16 cellular contexts compared by ENCODE assay signal in the genomic region with DNA sequence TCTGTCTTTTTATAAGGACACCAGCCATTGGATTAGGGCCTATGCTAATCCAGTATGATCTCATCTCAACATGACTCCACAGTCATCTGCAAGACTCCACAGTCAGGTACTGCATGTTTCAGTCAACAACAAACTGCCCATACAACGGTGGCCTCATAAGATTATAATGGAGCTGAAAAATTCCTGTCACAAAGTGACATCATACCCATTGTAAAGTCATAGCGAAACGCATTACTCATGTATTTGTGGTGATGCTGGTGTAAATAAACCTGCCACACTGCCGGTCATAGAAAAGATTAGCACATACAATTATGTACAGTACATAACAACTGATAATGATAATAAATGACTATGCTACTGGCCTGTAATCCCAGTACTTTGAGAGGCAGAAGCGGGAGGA.
DNase-seq lines count a peak whose midpoint lies in the region; ATAC-seq and TF ChIP-seq lines count a peak whose summit lies in the region.
"Had no signal": no experiment of that assay in that cellular context is flagged by ENCODE, and none has a peak within 500 bp of the region (broad histone marks: within the 10 kb centered on the region; RNA-seq: fewer than 3 reads in every experiment).

No MANE protein-coding gene starts in this region.

- H3K36me3 ChIP-seq in mucosa of descending colon (ENCODE audit: low read depth), result no peaks in the 10 kb centered on the region
- H3K36me3 ChIP-seq: pancreas had no signal

- peaks cover 7% of the 10 kb centered on the region for H3K4me1 ChIP-seq in mucosa of descending colon (ENCODE audit: low read depth)
- H3K4me1 ChIP-seq: pancreas had no signal

- H3K9me3 Mint-ChIP-seq in activated CD8-positive, alpha-beta T cell treated with anti-CD3 and anti-CD28 coated beads for 36 hours, result no peaks in the 10 kb centered on the region
- no peaks in the 10 kb centered on the region for H3K9me3 Mint-ChIP-seq in T-cell
- H3K9me3 Mint-ChIP-seq: activated CD4-positive, alpha-beta T cell treated with anti-CD3 and anti-CD28 coated beads, Interleukin-2, amount 10 ng/mL, durations not matched to agents 7 days and 5 days; HFFc6 had no signal

- peak; percentile 44 to 59 for ATAC-seq in activated CD4-positive, CD25-positive, alpha-beta regulatory T cell treated with anti-CD3 and anti-CD28 coated beads, Interleukin-2, amount 50 U/mL, for 24 hours
- peak; percentile 57 for ATAC-seq in HG02885 (IDR thresholded peaks at IDR 0.05; ENCODE audit: poor library complexity, unreplicated experiment)
- peak; percentile 80 for ATAC-seq in activated CD8-positive, alpha-beta T cell treated with anti-CD3 and anti-CD28 coated beads for 36 hours
- ATAC-seq in mucosa of descending colon, result peak; percentile 3
- ATAC-seq in T-cell (replicated peaks in 1 of 4), result no peak
- ATAC-seq: pancreas had no signal

- POLR2A ChIA-PET in activated CD8-positive, alpha-beta T cell treated with anti-CD3 and anti-CD28 coated beads for 36 hours (lab: Charles Lee), result no interaction called here
- POLR2A ChIA-PET in T-cell (lab: Charles Lee), result no interaction called here

- CTCF ChIA-PET in activated CD8-positive, alpha-beta T cell treated with anti-CD3 and anti-CD28 coated beads for 36 hours (lab: Charles Lee), result interaction anchor here (0.9 to 1.2 kb wide), 2 partner anchors 67 to 173 kb away, joined by 3 to 5 read pairs; no protein-coding TSS in a partner anchor
- CTCF ChIA-PET in T-cell (lab: Charles Lee), result no interaction called here

- H3K36me3 Mint-ChIP-seq in activated CD8-positive, alpha-beta T cell treated with anti-CD3 and anti-CD28 coated beads for 36 hours (ENCODE audit: low read depth), result no peaks in the 10 kb centered on the region
- no peaks in the 10 kb centered on the region for H3K36me3 Mint-ChIP-seq in T-cell

- no peak overlapping the region for H3K4me3 ChIP-seq in mucosa of descending colon
- H3K4me3 ChIP-seq: pancreas had no signal

- TF ChIP-seq CTCF in activated CD8-positive, alpha-beta T cell treated with anti-CD3 and anti-CD28 coated beads for 36 hours (IDR thresholded peaks at IDR 0.05), result no peak
- no peak for TF ChIP-seq CTCF in mucosa of descending colon (IDR thresholded peaks at IDR 0.05)

- H3K9me3 ChIP-seq in mucosa of descending colon, result no peaks in the 10 kb centered on the region
- H3K9me3 ChIP-seq: pancreas had no signal

- H3K27me3 Mint-ChIP-seq in activated CD8-positive, alpha-beta T cell treated with anti-CD3 and anti-CD28 coated beads for 36 hours, result peaks cover 2% of the 10 kb centered on the region
- H3K27me3 Mint-ChIP-seq in T-cell, result peaks cover 0 to 2% of the 10 kb centered on the region in 2 donors

- no peaks in the 10 kb centered on the region for H3K4me1 Mint-ChIP-seq in activated CD8-positive, alpha-beta T cell treated with anti-CD3 and anti-CD28 coated beads for 36 hours (ENCODE audit: low read depth)
- H3K4me1 Mint-ChIP-seq in T-cell, result no peaks in the 10 kb centered on the region

- intact Hi-C loops in activated CD8-positive, alpha-beta T cell treated with anti-CD3 and anti-CD28 coated beads for 36 hours (cut with micrococcal nuclease), result no loop called here
- intact Hi-C loops in mucosa of descending colon (cut with DNase I, micrococcal nuclease), result no loop called here

- no peak overlapping the region for H3K27ac Mint-ChIP-seq in activated CD8-positive, alpha-beta T cell treated with anti-CD3 and anti-CD28 coated beads for 36 hours
- H3K27ac Mint-ChIP-seq in T-cell, result no peak overlapping the region
- H3K27ac Mint-ChIP-seq: activated CD4-positive, alpha-beta T cell treated with anti-CD3 and anti-CD28 coated beads, Interleukin-2, amount 10 ng/mL, durations not matched to agents 7 days and 5 days; HFFc6 had no signal

- H3K4me3 Mint-ChIP-seq in activated CD8-positive, alpha-beta T cell treated with anti-CD3 and anti-CD28 coated beads for 36 hours, result no peak overlapping the region
- H3K4me3 Mint-ChIP-seq in T-cell, result no peak overlapping the region
- H3K4me3 Mint-ChIP-seq: activated CD4-positive, alpha-beta T cell treated with anti-CD3 and anti-CD28 coated beads, Interleukin-2, amount 10 ng/mL, durations not matched to agents 7 days and 5 days; HFFc6 had no signal

- DNase-seq in activated CD4-positive, CD25-positive, alpha-beta regulatory T cell (lab: John Stamatoyannopoulos, UW), result no peak
- peak; percentile 15 for DNase-seq in activated CD8-positive, alpha-beta T cell treated with anti-CD3 and anti-CD28 coated beads for 36 hours
- no peak for DNase-seq in mucosa of descending colon
- DNase-seq in activated CD4-positive, CD25-positive, alpha-beta regulatory T cell treated with anti-CD3 and anti-CD28 coated beads, Interleukin-2, amount 50 U/mL, for 72 hours, result no peak
- no peak for DNase-seq in T-cell
- no peak for DNase-seq in middle frontal gyrus (ENCODE audit: extremely low spot score, low spot score)
- DNase-seq: 8988T; activated CD4-positive, alpha-beta T cell treated with anti-CD3 and anti-CD28 coated beads, Interleukin-2, amount 10 ng/mL, durations not matched to agents 7 days and 5 days; GF-D8; HFFc6; NCI-H1417; NCI-H2171; pancreas; stimulated activated CD4-positive, alpha-beta T cell treated with anti-CD3 and anti-CD28 coated beads, Interleukin-4, amount 100 ng/mL, for 4 hours had no signal

Comparison
In these comparisons a context has a peak if more than half of its experiments do, and no peak if none do; other contexts are left out.
1. ATAC-seq: peak in activated CD4-positive, CD25-positive, alpha-beta regulatory T cell treated with anti-CD3 and anti-CD28 coated beads, Interleukin-2, amount 50 U/mL, for 24 hours (2 of 2), HG02885 (single experiment), activated CD8-positive, alpha-beta T cell treated with anti-CD3 and anti-CD28 coated beads for 36 hours (single experiment) and mucosa of descending colon (single experiment); none in T-cell (0 of 4).